ENCODE assay signal across 16 cellular contexts in the genomic region with DNA sequence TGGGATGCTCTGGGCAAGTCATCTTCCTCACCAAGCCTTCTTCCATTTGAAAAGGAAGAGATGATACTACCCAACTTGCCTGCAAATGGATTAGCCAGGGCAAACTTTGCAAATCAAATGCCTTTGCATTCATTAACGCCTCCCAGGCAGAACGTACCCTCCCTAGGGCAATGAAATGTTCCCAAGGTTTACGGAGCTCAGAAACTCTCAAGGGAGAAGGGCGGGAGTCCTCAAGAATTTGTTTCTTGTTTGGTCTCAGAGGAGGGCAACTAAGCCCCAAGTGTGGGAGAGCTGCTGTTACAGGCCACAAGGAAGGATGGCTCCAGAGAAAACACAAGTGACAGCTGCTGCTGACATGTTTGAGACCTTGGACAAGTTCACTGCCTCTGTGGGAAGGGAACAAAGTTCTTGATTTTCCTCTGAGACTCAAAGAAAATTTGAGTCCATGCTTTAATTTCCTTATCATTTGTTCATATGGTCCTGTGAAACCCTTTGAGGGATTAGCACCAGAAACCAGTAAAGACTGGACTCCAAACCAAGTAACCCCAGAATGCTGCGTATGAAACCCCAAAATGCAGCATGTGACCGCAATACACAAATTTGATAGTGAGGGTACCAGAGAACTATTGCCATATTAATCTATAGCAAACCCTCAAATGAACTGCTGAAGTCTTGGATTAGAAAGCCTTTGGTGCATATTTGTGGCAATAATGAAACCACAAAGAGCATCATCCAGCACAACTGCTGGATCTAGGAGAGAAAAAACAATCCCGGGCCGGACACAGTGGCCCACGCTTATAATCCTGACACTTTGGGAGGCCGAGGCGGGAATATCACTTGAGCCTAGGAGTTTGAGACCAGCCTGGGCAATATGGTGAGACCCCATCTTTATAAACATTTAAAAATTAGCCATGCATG. TPM values are rescaled to one million over a fixed set of nuclear protein-coding genes. Genes with fewer than 3 reads are reported as not detected.
DNase-seq lines count a peak whose midpoint lies in the region; ATAC-seq, FAIRE-seq and TF ChIP-seq lines count a peak whose summit lies in the region.
"Had no signal": no experiment of that assay in that cellular context is flagged by ENCODE, and none has a peak within 500 bp of the region (broad histone marks: within the 10 kb centered on the region; RNA-seq: fewer than 3 reads in every experiment).

No MANE protein-coding gene starts in this region.

- H3K9ac ChIP-seq in H1 (replicated peaks in 1 of 4; ENCODE audit: extremely low read depth in 1 of 4, low read depth in 3 of 4, low read length in 3 of 4) (no peak overlapping the region), neural progenitor cell (no peak overlapping the region)
- H3K9ac ChIP-seq: BLaER1 had no signal

- H4K5ac ChIP-seq in H1 (ENCODE audit: insufficient read length, low read depth, low read length) = no peak overlapping the region

- peaks cover 49% of the 10 kb centered on the region for H3K4me1 Mint-ChIP-seq in nephron progenitor cell
- H3K4me1 Mint-ChIP-seq in neural progenitor cell = peaks cover 9% of the 10 kb centered on the region

- no peak overlapping the region for H2BK5ac ChIP-seq in H1 (ENCODE audit: low read depth, low read length)

- H2BK12ac ChIP-seq in H1 (ENCODE audit: low read depth, low read length) = 0 out of 2 replicates have a peak overlapping the region, but pooled peaks have one; percentile 2

- H2BK20ac ChIP-seq in H1 (ENCODE audit: low read length) = no peak overlapping the region

- no peak overlapping the region for H3K4me3 Mint-ChIP-seq in nephron progenitor cell
- no peak overlapping the region for H3K4me3 Mint-ChIP-seq in neural progenitor cell
- H3K4me3 Mint-ChIP-seq: CD8-positive, alpha-beta T cell had no signal

- H3K4me1 ChIP-seq in H1 (replicated peaks in 1 of 4; ENCODE audit: control insufficient read depth in 3 of 4, insufficient read depth in 4 of 4, low read length in 3 of 4) (peaks cover 13 to 23% (median 16%) of the 10 kb centered on the region in 4 experiments), neural progenitor cell (peaks cover 19% of the 10 kb centered on the region)

- H3K27me3 Mint-ChIP-seq in nephron progenitor cell (ENCODE audit: low read depth, poor library complexity) (peaks cover 5% of the 10 kb centered on the region), neural progenitor cell (ENCODE audit: insufficient read depth, low read depth) (peaks cover 8% of the 10 kb centered on the region)

- 69% methylated on average over 11 of the region's 11 CpGs; no CpG with 5 or more reads in 1 of the 2 experiments for WGBS in H1 (ENCODE audit: extremely low coverage in 1 of 2, insufficient coverage in 1 of 2, insufficient read length in 1 of 2, insufficient replicate concordance in 2 of 2, low coverage in 1 of 2, low lambda C conversion rate in 2 of 2, missing lambda C conversion rate in 1 of 2), 2 experiments

- peak overlapping the region; percentile 26; the same call in 1 of the 2 replicates for H3K18ac ChIP-seq in H1 (ENCODE audit: extremely low read depth, low read length)

- H3K79me1 ChIP-seq in H1 (ENCODE audit: low read depth, low read length) = no peaks in the 10 kb centered on the region

- H2BK15ac ChIP-seq in H1 (ENCODE audit: low read length) = no peak overlapping the region

- no peak overlapping the region for H3K56ac ChIP-seq in H1 (replicated peaks; ENCODE audit: insufficient read length, low read depth, low read length)

- H3K4me2 ChIP-seq in H1 (ENCODE audit: insufficient read depth in 1 of 2, low read depth in 2 of 2, low read length in 2 of 2) (peak overlapping the region; percentile 1 to 29; a peak in 2 of 4 replicates), neural progenitor cell (no peak overlapping the region)
- H3K4me2 ChIP-seq: BLaER1 had no signal

- no peaks in the 10 kb centered on the region for H3K9me3 ChIP-seq in H1 (ENCODE audit: insufficient read depth in 2 of 2, low read depth in 1 of 2, low read length in 1 of 2)
- no peaks in the 10 kb centered on the region for H3K9me3 ChIP-seq in neural progenitor cell (ENCODE audit: low read depth)
- H3K9me3 ChIP-seq: BLaER1 had no signal

- no peaks in the 10 kb centered on the region for H3K36me3 Mint-ChIP-seq in nephron progenitor cell (ENCODE audit: low read depth)
- no peaks in the 10 kb centered on the region for H3K36me3 Mint-ChIP-seq in neural progenitor cell
- H3K36me3 Mint-ChIP-seq: CD8-positive, alpha-beta T cell had no signal

- no peaks in the 10 kb centered on the region for H3K79me2 ChIP-seq in H1 (ENCODE audit: control insufficient read depth in 1 of 2, insufficient read depth in 2 of 2, low read length in 2 of 2)
- H3K79me2 ChIP-seq in neural progenitor cell (ENCODE audit: low read depth) = no peaks in the 10 kb centered on the region

- peak overlapping the region; percentile 66 for H3K27ac Mint-ChIP-seq in nephron progenitor cell
- no peak overlapping the region for H3K27ac Mint-ChIP-seq in neural progenitor cell
- H3K27ac Mint-ChIP-seq: CD8-positive, alpha-beta T cell had no signal

- peak; percentile 36 for FAIRE-seq in H1 (lab: Jason Lieb, UNC)

- no peak overlapping the region for H3K27ac ChIP-seq in H1 (ENCODE audit: low read depth, low read length)
- H3K27ac ChIP-seq in neural progenitor cell = no peak overlapping the region
- peak overlapping the region in 1 of 2 donors; percentile 66 for H3K27ac ChIP-seq in coronary artery
- H3K27ac ChIP-seq: BLaER1 had no signal

- no peaks in the 10 kb centered on the region; the same call in 1 of the 2 replicates for H3K23me2 ChIP-seq in H1 (ENCODE audit: low read depth, low read length)

- H4K8ac ChIP-seq in H1 (ENCODE audit: extremely low read depth, insufficient read depth, low read length) = no peak overlapping the region

- CTCF ChIA-PET in H1 (lab: Charles Lee; ENCODE audit: partially characterized antibody) = interaction anchor here (1.0 to 4.4 kb wide), 13 partner anchors 8 to 90 kb away, joined by 3 to 30 read pairs (median 4); partner anchors contain the start of gene SPTB

- no peak for TF ChIP-seq EP300 in H1 (IDR thresholded peaks at IDR 0.05; ENCODE audit: borderline replicate concordance in 1 of 2, low read depth in 2 of 2, low read length in 2 of 2)

- peak overlapping the region; percentile 9; the same call in 1 of the 2 replicates for H2AFZ ChIP-seq in H1 (ENCODE audit: low read length)
- no peak overlapping the region for H2AFZ ChIP-seq in neural progenitor cell (replicated peaks)

- DNase-seq in AG10803 (ENCODE audit: low read depth) (peak; percentile 8), NCI-H526 (lab: John Stamatoyannopoulos, UW) (peak; percentile 45 to 55), H1 (ENCODE audit: low read depth in 1 of 2, low spot score in 2 of 2) (no peak), nephron progenitor cell (no peak), neural progenitor cell (ENCODE audit: low spot score) (no peak), coronary artery (ENCODE audit: low spot score) (no peak)
- DNase-seq in activated naive CD4-positive, alpha-beta T cell treated with anti-CD3 and anti-CD28 coated beads, Interleukin-2, amount 50 U/mL, for 16 hours = no peak
- DNase-seq: 8988T; CD8-positive, alpha-beta T cell; Karpas-422; NCI-H1105 treated with DMSO at 0.1 percent for 48 hours; NCI-H1694 treated with DMSO at 0.1 percent for 48 hours; NCI-H2227 treated with DMSO at 0.1 percent for 48 hours; SHP77 had no signal

- POLR2A ChIA-PET in H1 (lab: Charles Lee; ENCODE audit: partially characterized antibody) = interaction anchor here (1.1 to 1.6 kb wide), 2 partner anchors 9 to 16 kb away, joined by 4 read pairs; no protein-coding TSS in a partner anchor

- no peak overlapping the region for H3K23ac ChIP-seq in H1 (ENCODE audit: insufficient read length)

- no peaks in the 10 kb centered on the region for H3K36me3 ChIP-seq in H1 (ENCODE audit: control insufficient read depth in 2 of 4, insufficient read depth in 4 of 4, low read length in 3 of 4)
- no peaks in the 10 kb centered on the region for H3K36me3 ChIP-seq in neural progenitor cell
- H3K36me3 ChIP-seq: BLaER1 had no signal

- no peak overlapping the region for H2BK120ac ChIP-seq in H1 (replicated peaks; ENCODE audit: low read depth, low read length)

- ATAC-seq in GM21825 (IDR thresholded peaks at IDR 0.05; ENCODE audit: unreplicated experiment) = no peak
- ATAC-seq: CD8-positive, alpha-beta T cell had no signal

- H3K27me3 ChIP-seq in H1 (replicated peaks in 1 of 4; ENCODE audit: control insufficient read depth in 3 of 4, extremely low read depth in 1 of 4, insufficient read depth in 3 of 4, low read length in 3 of 4) = no peaks in the 10 kb centered on the region
- H3K27me3 ChIP-seq in neural progenitor cell = no peaks in the 10 kb centered on the region
- H3K27me3 ChIP-seq: BLaER1 had no signal

- no peak for TF ChIP-seq RAD21 in H1 (IDR thresholded peaks at IDR 0.05 in 1 of 2, conservative IDR thresholded peaks at IDR 0.05 in 1 of 2; ENCODE audit: low read depth in 2 of 2, low read length in 2 of 2)

- H4K20me1 ChIP-seq in H1 (replicated peaks in 1 of 2; ENCODE audit: control insufficient read depth in 1 of 2, insufficient read depth in 2 of 2, low read length in 2 of 2) = no peaks in the 10 kb centered on the region
- no peaks in the 10 kb centered on the region for H4K20me1 ChIP-seq in neural progenitor cell (ENCODE audit: low read depth)
- H4K20me1 ChIP-seq: BLaER1 had no signal

- H3K14ac ChIP-seq in H1 (ENCODE audit: insufficient read length) = no peak overlapping the region

- no peaks in the 10 kb centered on the region for H3K9me3 Mint-ChIP-seq in nephron progenitor cell
- H3K9me3 Mint-ChIP-seq in neural progenitor cell = no peaks in the 10 kb centered on the region
- H3K9me3 Mint-ChIP-seq: CD8-positive, alpha-beta T cell had no signal

- H3K4me3 ChIP-seq in AG10803 (ENCODE audit: low read length) (no peak overlapping the region), H1 (ENCODE audit: extremely low read depth in 1 of 4, insufficient read depth in 2 of 4, low read depth in 3 of 4, low read length in 4 of 4) (no peak overlapping the region), neural progenitor cell (no peak overlapping the region), coronary artery (no peak overlapping the region)
- H3K4me3 ChIP-seq: BLaER1 had no signal

- no peak for TF ChIP-seq POLR2A in H1 (IDR thresholded peaks at IDR 0.05; ENCODE audit: control extremely low read depth in 1 of 2, low read depth in 2 of 2, low read length in 2 of 2)

- peak overlapping the region; percentile 5; the same call in 1 of the 2 replicates for H2AK5ac ChIP-seq in H1 (ENCODE audit: low read depth, low read length)

- peaks cover 4% of the 10 kb centered on the region for H3F3A ChIP-seq in neural progenitor cell (ENCODE audit: low read depth)

- H4K91ac ChIP-seq in H1 (replicated peaks; ENCODE audit: insufficient read length, low read length) = no peak overlapping the region

- H3K4ac ChIP-seq in H1 (replicated peaks; ENCODE audit: insufficient read length, low read depth, low read length) = no peak overlapping the region

- no peak for TF ChIP-seq CTCF in AG10803 (conservative IDR thresholded peaks at IDR 0.05; ENCODE audit: low read length)
- no peak for TF ChIP-seq CTCF in H1 (IDR thresholded peaks at IDR 0.05; ENCODE audit: control extremely low read depth in 1 of 3, insufficient read depth in 1 of 3, low read depth in 1 of 3, low read length in 3 of 3)
- no peak for TF ChIP-seq CTCF in nephron progenitor cell (IDR thresholded peaks at IDR 0.05)
- TF ChIP-seq CTCF in neural progenitor cell (IDR thresholded peaks at IDR 0.05) = no peak
- TF ChIP-seq CTCF in coronary artery (IDR thresholded peaks at IDR 0.05) = no peak

RNA-seq across cellular contexts. Expression of gene SPTB, which starts 22.9 kb away (rescaled TPM):
- 2.4 and 2.7 TPM in 2 replicates for total RNA-seq in H1 (2021; fragmentation: NEBNext Ultra II Directional; extraction: Animal tissue kit (Norgen Biotek cat#: 25700))
- 0.30 and 0.60 TPM in 2 replicates for polyA plus RNA-seq in H1 (2011; rRNA removed)
- 0.52 TPM for polyA plus RNA-seq in H1 (2011; cell fraction: cytosol; rRNA removed)
- polyA plus RNA-seq in H1 (2011; cell fraction: nucleus; rRNA removed) = 1.9 TPM
- 1.6 to 2.5 TPM (median 2.3 TPM) in 4 replicates for polyA plus RNA-seq in H1 (2012, experiment 1 of 2)
- 0.75 TPM for polyA plus RNA-seq in H1 (2012, experiment 2 of 2)
- polyA plus RNA-seq in H1 (2013, experiment 1 of 2) = 0.53 TPM
- 0.46 TPM for polyA plus RNA-seq in H1 (2013, experiment 2 of 2)
- polyA minus RNA-seq in H1 (2011; rRNA and poly(A)+ RNA removed) = 1.1 and 1.3 TPM in 2 replicates
- 1.8 TPM for polyA minus RNA-seq in H1 (2011; cell fraction: cytosol; rRNA and poly(A)+ RNA removed)
- 2.0 TPM for polyA minus RNA-seq in H1 (2011; cell fraction: nucleus; rRNA and poly(A)+ RNA removed)
- total RNA-seq in neural progenitor cell (ENCODE audit: low replicate concordance) = 0.09 and 0.77 TPM in 2 replicates
- total RNA-seq: CD8-positive, alpha-beta T cell had no signal

RNA-seq across cellular contexts. Expression of gene CHURC1, which starts 57.5 kb away (rescaled TPM):
- total RNA-seq in H1 (2021; fragmentation: NEBNext Ultra II Directional; extraction: Animal tissue kit (Norgen Biotek cat#: 25700)) = 50.2 and 55.6 TPM in 2 replicates
- polyA plus RNA-seq in H1 (2011; rRNA removed) = 44.8 and 59.3 TPM in 2 replicates
- 43.3 TPM for polyA plus RNA-seq in H1 (2011; cell fraction: cytosol; rRNA removed)
- polyA plus RNA-seq in H1 (2011; cell fraction: nucleus; rRNA removed) = 11.4 TPM
- 31.2 to 64.3 TPM (median 43.5 TPM) in 4 replicates for polyA plus RNA-seq in H1 (2012, experiment 1 of 2)
- 35.9 TPM for polyA plus RNA-seq in H1 (2012, experiment 2 of 2)
- polyA plus RNA-seq in H1 (2013, experiment 1 of 2) = 149 TPM
- polyA plus RNA-seq in H1 (2013, experiment 2 of 2) = 132 TPM
- 9.7 and 14.7 TPM in 2 replicates for polyA minus RNA-seq in H1 (2011; rRNA and poly(A)+ RNA removed)
- polyA minus RNA-seq in H1 (2011; cell fraction: cytosol; rRNA and poly(A)+ RNA removed) = 6.9 TPM
- polyA minus RNA-seq in H1 (2011; cell fraction: nucleus; rRNA and poly(A)+ RNA removed) = 37.0 TPM
- 24.3 and 59.8 TPM in 2 replicates for total RNA-seq in neural progenitor cell (ENCODE audit: low replicate concordance)

Comparison
In these comparisons a context has a peak if more than half of its experiments do, and no peak if none do; other contexts are left out.
1. DNase-seq: peak in AG10803 (single experiment) and NCI-H526 (2 of 2); none in H1 (0 of 2), nephron progenitor cell (single experiment), activated naive CD4-positive, alpha-beta T cell treated with anti-CD3 and anti-CD28 coated beads, Interleukin-2, amount 50 U/mL, for 16 hours (single experiment), neural progenitor cell (single experiment) and coronary artery (single experiment).